21 cellular contexts compared by ENCODE assay signal in the genomic region with DNA sequence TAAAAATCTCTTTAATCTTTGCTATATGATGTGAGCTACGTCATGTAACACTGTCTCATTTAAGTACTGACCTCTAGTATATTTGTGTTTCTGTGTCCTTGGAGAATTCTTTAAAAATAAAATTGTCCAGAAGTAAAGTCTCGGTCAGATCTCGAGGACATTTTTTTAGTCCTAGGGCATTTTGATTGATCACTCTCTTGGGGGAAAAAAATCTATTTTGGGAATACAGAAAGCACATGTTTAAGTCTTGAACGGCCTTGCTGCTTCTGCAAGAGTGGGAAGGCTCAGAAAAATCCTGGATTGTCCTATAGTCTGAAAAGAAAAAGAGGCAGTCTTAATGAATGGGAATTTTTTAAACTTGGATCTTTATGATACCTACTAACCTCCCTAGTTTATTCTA.
DNase-seq lines count a peak whose midpoint lies in the region; ATAC-seq, FAIRE-seq and TF ChIP-seq lines count a peak whose summit lies in the region.
"Had no signal": no experiment of that assay in that cellular context is flagged by ENCODE, and none has a peak within 500 bp of the region (broad histone marks: within the 10 kb centered on the region; RNA-seq: fewer than 3 reads in every experiment).

No MANE protein-coding gene starts in this region.

- H3K36me3 Mint-ChIP-seq in GM23338 (ENCODE audit: low read depth) = peaks cover 15% of the 10 kb centered on the region
- peaks cover 72% of the 10 kb centered on the region for H3K36me3 Mint-ChIP-seq in activated CD4-positive, alpha-beta memory T cell treated with anti-CD3 and anti-CD28 coated beads, Interleukin-2, amount 10 ng/mL, durations not matched to agents 7 days and 5 days (ENCODE audit: low read depth)

- H4K20me1 ChIP-seq in GM23338 (replicated peaks; ENCODE audit: insufficient read depth) = no peaks in the 10 kb centered on the region

- POLR2A ChIA-PET in activated CD4-positive, alpha-beta memory T cell treated with anti-CD3 and anti-CD28 coated beads, Interleukin-2, amount 10 ng/mL, durations not matched to agents 7 days and 5 days (lab: Charles Lee) = no interaction called here

- no peak for ATAC-seq in GM23338
- no peak for ATAC-seq in HG03025 (IDR thresholded peaks at IDR 0.05; ENCODE audit: low FRiP score, unreplicated experiment)
- ATAC-seq: GM12878 had no signal

- H3K9me3 ChIP-seq in adipocyte (ENCODE audit: control insufficient read depth, low read length) (no peaks in the 10 kb centered on the region), mesenchymal stem cell (ENCODE audit: control insufficient read depth, low read length) (no peaks in the 10 kb centered on the region)
- H3K9me3 ChIP-seq: BE2C, HAP-1 had no signal

- no peak overlapping the region for H3K4ac ChIP-seq in mesenchymal stem cell (ENCODE audit: low read depth in 1 of 2, low read length in 2 of 2)

- H3K4me3 Mint-ChIP-seq in GM23338 = no peak overlapping the region
- H3K4me3 Mint-ChIP-seq in activated CD4-positive, alpha-beta memory T cell treated with anti-CD3 and anti-CD28 coated beads, Interleukin-2, amount 10 ng/mL, durations not matched to agents 7 days and 5 days = no peak overlapping the region
- H3K4me3 Mint-ChIP-seq: CD4-positive, CD25-positive, alpha-beta regulatory T cell; CD8-positive, alpha-beta memory T cell had no signal

- no peak overlapping the region for H2AK5ac ChIP-seq in mesenchymal stem cell (ENCODE audit: low read length, severe bottlenecking)

- no peak overlapping the region for H3K27ac Mint-ChIP-seq in GM23338
- no peak overlapping the region for H3K27ac Mint-ChIP-seq in activated CD4-positive, alpha-beta memory T cell treated with anti-CD3 and anti-CD28 coated beads, Interleukin-2, amount 10 ng/mL, durations not matched to agents 7 days and 5 days
- H3K27ac Mint-ChIP-seq: CD4-positive, CD25-positive, alpha-beta regulatory T cell; CD8-positive, alpha-beta memory T cell had no signal

- no peaks in the 10 kb centered on the region for H3K4me1 Mint-ChIP-seq in GM23338
- no peaks in the 10 kb centered on the region for H3K4me1 Mint-ChIP-seq in activated CD4-positive, alpha-beta memory T cell treated with anti-CD3 and anti-CD28 coated beads, Interleukin-2, amount 10 ng/mL, durations not matched to agents 7 days and 5 days

- no peak overlapping the region for H2BK5ac ChIP-seq in mesenchymal stem cell (ENCODE audit: low read depth, low read length, poor library complexity, severe bottlenecking)

- H4K91ac ChIP-seq in mesenchymal stem cell (ENCODE audit: low read length) = no peak overlapping the region

- peak overlapping the region; percentile 4; the same call in 1 of the 2 replicates for H3K27ac ChIP-seq in GM23338 (ENCODE audit: low read depth)
- no peak overlapping the region for H3K27ac ChIP-seq in mesenchymal stem cell (ENCODE audit: low read length, poor library complexity, severe bottlenecking)
- H3K27ac ChIP-seq: HL-60 had no signal

- H3K9me2 ChIP-seq in GM23338 (ENCODE audit: insufficient read depth) = no peaks in the 10 kb centered on the region

- H3K79me2 ChIP-seq in GM23338 (replicated peaks; ENCODE audit: insufficient read depth) = no peaks in the 10 kb centered on the region

- no peaks in the 10 kb centered on the region for H3F3A ChIP-seq in GM23338 (replicated peaks; ENCODE audit: low read depth)

- no peak overlapping the region for H3K23ac ChIP-seq in mesenchymal stem cell (ENCODE audit: low read length in 2 of 2)

- H3K9ac ChIP-seq in adipocyte (ENCODE audit: low read length) = peak overlapping the region; percentile 34
- H3K9ac ChIP-seq in mesenchymal stem cell (ENCODE audit: low read length) = peak overlapping the region; percentile 40

- no peak overlapping the region for H3K4me3 ChIP-seq in GM23338
- peak overlapping the region; percentile 32 for H3K4me3 ChIP-seq in adipocyte (ENCODE audit: low read length)
- no peak overlapping the region for H3K4me3 ChIP-seq in fibroblast of mammary gland (ENCODE audit: control insufficient read depth, low read depth, low read length)
- no peak overlapping the region for H3K4me3 ChIP-seq in mesenchymal stem cell (ENCODE audit: insufficient read depth in 1 of 2, low read depth in 1 of 2, low read length in 2 of 2)
- H3K4me3 ChIP-seq: GM12878, HAP-1 had no signal

- no peak overlapping the region for H3K4me2 ChIP-seq in GM23338
- no peak overlapping the region for H3K4me2 ChIP-seq in mesenchymal stem cell (ENCODE audit: low read length, poor library complexity, severe bottlenecking)

- no peak for FAIRE-seq in frontal cortex (lab: Jason Lieb, UNC)
- FAIRE-seq: GM12878, GM19239 had no signal

- CTCF ChIA-PET in activated CD4-positive, alpha-beta memory T cell treated with anti-CD3 and anti-CD28 coated beads, Interleukin-2, amount 10 ng/mL, durations not matched to agents 7 days and 5 days (lab: Charles Lee) = no interaction called here

- H2BK120ac ChIP-seq in mesenchymal stem cell (ENCODE audit: low read depth, low read length) = no peak overlapping the region

- H3K36me3 ChIP-seq in GM23338 (ENCODE audit: insufficient read depth) = peaks cover 6% of the 10 kb centered on the region; the same call in 1 of the 2 replicates
- peaks cover 68% of the 10 kb centered on the region for H3K36me3 ChIP-seq in adipocyte (ENCODE audit: control insufficient read depth, insufficient read depth, low read length, severe bottlenecking)
- peaks cover 15 to 68% of the 10 kb centered on the region in 2 experiments for H3K36me3 ChIP-seq in mesenchymal stem cell (ENCODE audit: control insufficient read depth in 1 of 2, insufficient read depth in 2 of 2, low read depth in 1 of 2, low read length in 2 of 2)
- H3K36me3 ChIP-seq: BE2C, HAP-1 had no signal

- H3K4me1 ChIP-seq in GM23338 (ENCODE audit: insufficient read depth) = no peaks in the 10 kb centered on the region
- H3K4me1 ChIP-seq in adipocyte (ENCODE audit: control insufficient read depth, insufficient read depth, low read length) = peaks cover 12% of the 10 kb centered on the region
- no peaks in the 10 kb centered on the region for H3K4me1 ChIP-seq in mesenchymal stem cell (ENCODE audit: control insufficient read depth, insufficient read depth, low read depth, low read length)
- H3K4me1 ChIP-seq: BE2C, HAP-1 had no signal

- H3K27me3 ChIP-seq in GM23338 (ENCODE audit: insufficient read depth) = no peaks in the 10 kb centered on the region
- H3K27me3 ChIP-seq in adipocyte (replicated peaks; ENCODE audit: control insufficient read depth, insufficient read depth, low read length) = no peaks in the 10 kb centered on the region
- H3K27me3 ChIP-seq in mesenchymal stem cell (ENCODE audit: control insufficient read depth in 1 of 2, insufficient read depth in 1 of 2, low read length in 2 of 2) = no peaks in the 10 kb centered on the region

- no peaks in the 10 kb centered on the region for H3K9me3 Mint-ChIP-seq in GM23338
- H3K9me3 Mint-ChIP-seq in activated CD4-positive, alpha-beta memory T cell treated with anti-CD3 and anti-CD28 coated beads, Interleukin-2, amount 10 ng/mL, durations not matched to agents 7 days and 5 days = no peaks in the 10 kb centered on the region
- H3K9me3 Mint-ChIP-seq: CD4-positive, CD25-positive, alpha-beta regulatory T cell; CD8-positive, alpha-beta memory T cell had no signal

- no peak overlapping the region for H3K18ac ChIP-seq in mesenchymal stem cell (ENCODE audit: low read depth in 1 of 2, low read length in 2 of 2)

- H3K79me1 ChIP-seq in mesenchymal stem cell (replicated peaks; ENCODE audit: low read length, poor library complexity, severe bottlenecking) = peaks cover 4% of the 10 kb centered on the region

- H3K14ac ChIP-seq in mesenchymal stem cell (ENCODE audit: low read length in 2 of 2) = no peak overlapping the region

- H3K27me3 Mint-ChIP-seq in GM23338 (ENCODE audit: insufficient read depth, low read depth, poor library complexity) = peaks cover 1% of the 10 kb centered on the region
- H3K27me3 Mint-ChIP-seq in activated CD4-positive, alpha-beta memory T cell treated with anti-CD3 and anti-CD28 coated beads, Interleukin-2, amount 10 ng/mL, durations not matched to agents 7 days and 5 days = no peaks in the 10 kb centered on the region
- H3K27me3 Mint-ChIP-seq: CD4-positive, CD25-positive, alpha-beta regulatory T cell; CD8-positive, alpha-beta memory T cell had no signal

- no peak overlapping the region for H2AFZ ChIP-seq in GM23338
- no peak overlapping the region for H2AFZ ChIP-seq in mesenchymal stem cell (ENCODE audit: low read depth, low read length)

- DNase-seq in GM23338 (ENCODE audit: low spot score) = no peak
- no peak for DNase-seq in adipocyte (ENCODE audit: low read depth)
- DNase-seq in fibroblast of mammary gland (ENCODE audit: low read depth) = peak; percentile 17
- DNase-seq in mesenchymal stem cell = peak; percentile 8
- no peak for DNase-seq in AG08395 (ENCODE audit: low spot score)
- no peak for DNase-seq in frontal cortex (ENCODE audit: low spot score in 2 of 2)
- no peak for DNase-seq in activated CD4-positive, alpha-beta memory T cell treated with anti-CD3 and anti-CD28 coated beads, Interleukin-2, amount 10 ng/mL, durations not matched to agents 7 days and 5 days
- DNase-seq: BE2C; C1 segment of cervical spinal cord; CD4-positive, CD25-positive, alpha-beta regulatory T cell; CD8-positive, alpha-beta memory T cell; COR-L47; DMS 273 treated with DMSO at 0.1 percent for 48 hours; DMS53; DND-41; EL had no signal

- TF ChIP-seq CTCF in GM23338 (conservative IDR thresholded peaks at IDR 0.05; ENCODE audit: low read depth in 2 of 2) = no peak
- TF ChIP-seq CTCF in fibroblast of mammary gland (conservative IDR thresholded peaks at IDR 0.05; ENCODE audit: control insufficient read depth, insufficient read depth, low read depth, low read length) = no peak

- 46% methylated on average over 3 of the region's 4 CpGs for WGBS in mesenchymal stem cell

- H2BK15ac ChIP-seq in mesenchymal stem cell (ENCODE audit: low read depth, poor library complexity, severe bottlenecking) = no peak overlapping the region

- no peak overlapping the region for H4K8ac ChIP-seq in mesenchymal stem cell (ENCODE audit: low read length)

- H2BK12ac ChIP-seq in mesenchymal stem cell (ENCODE audit: low read length in 2 of 2) = no peak overlapping the region

TF ChIP-seq in GM23338, 12 proteins besides CTCF, POLR2A, EP300 and RAD21:
- TF ChIP-seq EZH2phosphoT487 (IDR thresholded peaks at IDR 0.05; ENCODE audit: unreplicated experiment) = no peak

Comparison
In these comparisons a context has a peak if more than half of its experiments do, and no peak if none do; other contexts are left out.
1. DNase-seq: peak in fibroblast of mammary gland (single experiment) and mesenchymal stem cell (single experiment); none in GM23338 (single experiment), adipocyte (single experiment), AG08395 (single experiment), frontal cortex (0 of 2) and activated CD4-positive, alpha-beta memory T cell treated with anti-CD3 and anti-CD28 coated beads, Interleukin-2, amount 10 ng/mL, durations not matched to agents 7 days and 5 days (single experiment).